ENCODE assay signal across 12 cellular contexts in genomic region chr20:25280051-25280573, GRCh38. TPM values are rescaled to one million over a fixed set of nuclear protein-coding genes. Genes with fewer than 3 reads are reported as not detected.
DNase-seq lines count a peak whose midpoint lies in the region; ATAC-seq and TF ChIP-seq lines count a peak whose summit lies in the region.
"Had no signal": no experiment of that assay in that cellular context is flagged by ENCODE, and none has a peak within 500 bp of the region (broad histone marks: within the 10 kb centered on the region; RNA-seq: fewer than 3 reads in every experiment).

No MANE protein-coding gene starts in this region.

- H3K27me3 Mint-ChIP-seq in nephron progenitor cell (ENCODE audit: low read depth, poor library complexity) (peaks cover 5% of the 10 kb centered on the region), osteocyte (ENCODE audit: unreplicated experiment) (no peaks in the 10 kb centered on the region)

- H3K27me3 ChIP-seq in endocrine pancreas (ENCODE audit: control insufficient read depth, insufficient read depth, low read length) (no peaks in the 10 kb centered on the region), osteoblast (ENCODE audit: insufficient read depth, low read length) (no peaks in the 10 kb centered on the region)
- H3K27me3 ChIP-seq: tibial nerve had no signal

- H3K36me3 ChIP-seq in endocrine pancreas (ENCODE audit: control insufficient read depth, insufficient read depth, low read length) (no peaks in the 10 kb centered on the region), osteoblast (ENCODE audit: insufficient read depth, low read length) (peaks cover 87% of the 10 kb centered on the region)

- ATAC-seq in GM19452 (IDR thresholded peaks at IDR 0.05; ENCODE audit: unreplicated experiment), result no peak

- peaks cover 5% of the 10 kb centered on the region for H3K79me2 ChIP-seq in osteoblast (ENCODE audit: insufficient read depth, low read length)

- H3K4me3 ChIP-seq in endocrine pancreas (ENCODE audit: control insufficient read depth, insufficient read depth, low read length) (no peak overlapping the region), osteoblast (ENCODE audit: insufficient read depth, low read length) (no peak overlapping the region)
- H3K4me3 ChIP-seq: PC-9, tibial nerve had no signal

- H3K9ac ChIP-seq in endocrine pancreas (ENCODE audit: control insufficient read depth, insufficient read depth, low read length), result peak overlapping the region; percentile 71
- H3K9ac ChIP-seq: KMS-11 had no signal

- peaks cover 19% of the 10 kb centered on the region for H4K20me1 ChIP-seq in osteoblast (ENCODE audit: insufficient read depth, low read length)

- peak; percentile 79 for DNase-seq in DMS153 (lab: John Stamatoyannopoulos, UW)
- peak; percentile 91 to 97 for DNase-seq in NCI-H2081 (lab: John Stamatoyannopoulos, UW)
- DNase-seq in osteoblast (ENCODE audit: insufficient read length, low spot score, missing footprints), result peak; percentile 46
- DNase-seq in Ammon's horn (ENCODE audit: low spot score), result no peak
- DNase-seq in nephron progenitor cell, result no peak
- DNase-seq in osteocyte (ENCODE audit: extremely low spot score, unreplicated experiment), result no peak
- DNase-seq: PC-9; stimulated activated CD4-positive, alpha-beta T cell treated with anti-CD3 and anti-CD28 coated beads, Interleukin-4, amount 100 ng/mL, for 4 hours had no signal

- H3K4me1 ChIP-seq in endocrine pancreas (ENCODE audit: control insufficient read depth, insufficient read depth, low read length), result no peaks in the 10 kb centered on the region
- no peaks in the 10 kb centered on the region for H3K4me1 ChIP-seq in osteoblast (ENCODE audit: insufficient read depth, low read length)
- H3K4me1 ChIP-seq: tibial nerve had no signal

- H2AFZ ChIP-seq in osteoblast (ENCODE audit: low read length), result no peak overlapping the region
- H2AFZ ChIP-seq: PC-9 had no signal

- H3K9me3 Mint-ChIP-seq in nephron progenitor cell (no peaks in the 10 kb centered on the region), osteocyte (ENCODE audit: unreplicated experiment) (no peaks in the 10 kb centered on the region)

- TF ChIP-seq CTCF in osteoblast (IDR thresholded peaks at IDR 0.05; ENCODE audit: extremely low read depth, low read depth, low read length) (no peak), nephron progenitor cell (IDR thresholded peaks at IDR 0.05) (no peak), osteocyte (IDR thresholded peaks at IDR 0.05) (no peak)

- H3K4me2 ChIP-seq in osteoblast (ENCODE audit: insufficient read depth, low read length), result no peak overlapping the region
- H3K4me2 ChIP-seq: KMS-11, PC-9 had no signal

- H3K4me1 Mint-ChIP-seq in nephron progenitor cell, result no peaks in the 10 kb centered on the region
- H3K4me1 Mint-ChIP-seq in osteocyte (ENCODE audit: unreplicated experiment), result no peaks in the 10 kb centered on the region

- H3K27ac ChIP-seq in osteoblast (ENCODE audit: low read depth, low read length), result no peak overlapping the region
- H3K27ac ChIP-seq: PC-9, tibial nerve had no signal

- no peak overlapping the region for H3K4me3 Mint-ChIP-seq in nephron progenitor cell
- no peak overlapping the region for H3K4me3 Mint-ChIP-seq in osteocyte (ENCODE audit: unreplicated experiment)

- H3K27ac Mint-ChIP-seq in nephron progenitor cell, result no peak overlapping the region
- H3K27ac Mint-ChIP-seq in osteocyte (ENCODE audit: unreplicated experiment), result no peak overlapping the region

- H3K36me3 Mint-ChIP-seq in nephron progenitor cell (ENCODE audit: low read depth) (peaks cover 14% of the 10 kb centered on the region), osteocyte (ENCODE audit: unreplicated experiment) (peaks cover 40% of the 10 kb centered on the region)

- H3K9me3 ChIP-seq in endocrine pancreas (ENCODE audit: control insufficient read depth, low read length) (no peaks in the 10 kb centered on the region), osteoblast (ENCODE audit: low read depth, low read length) (no peaks in the 10 kb centered on the region)
- H3K9me3 ChIP-seq: tibial nerve had no signal

RNA-seq across cellular contexts. Expression of gene PYGB, which starts 32.2 kb away (rescaled TPM):
- total RNA-seq in osteoblast, result 191 and 194 TPM in 2 replicates
- 234 and 251 TPM in 2 replicates for total RNA-seq in osteocyte

Comparison
In these comparisons a context has a peak if more than half of its experiments do, and no peak if none do; other contexts are left out.
1. DNase-seq: peak in DMS153 (single experiment), NCI-H2081 (2 of 2) and osteoblast (single experiment); none in Ammon's horn (single experiment), nephron progenitor cell (single experiment) and osteocyte (single experiment).